ENCODE assay signal across 8 cellular contexts in the genomic region with DNA sequence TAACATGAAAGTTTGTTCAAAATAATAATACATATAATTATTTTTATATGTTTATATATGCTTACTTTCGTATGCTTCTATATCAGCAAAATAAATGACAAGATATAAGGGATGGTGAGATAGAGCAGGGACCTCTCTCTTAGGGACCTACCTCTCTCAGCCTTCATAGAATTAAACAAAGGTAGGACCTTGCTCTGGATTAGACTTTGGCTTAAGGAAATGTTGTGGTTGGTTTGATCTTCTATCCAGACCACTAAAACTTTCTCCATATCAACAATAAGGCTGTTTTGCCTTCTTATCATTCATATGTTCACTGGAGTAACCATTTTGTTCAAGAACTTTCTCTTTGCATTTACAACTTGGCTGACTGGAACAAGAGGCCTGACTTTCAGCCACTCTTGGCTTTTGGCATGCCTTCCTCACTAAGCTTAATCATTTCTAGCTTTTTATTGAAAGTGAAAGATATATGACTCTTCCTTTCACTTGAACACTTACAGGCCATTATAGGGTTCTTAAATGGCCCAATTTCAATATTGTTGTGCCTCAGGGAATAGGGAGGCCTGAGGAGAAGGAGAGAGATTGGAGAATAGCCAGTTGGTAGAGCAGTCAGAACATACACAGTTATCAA. TPM values are rescaled to one million over a fixed set of nuclear protein-coding genes. Genes with fewer than 3 reads are reported as not detected.
A peak's percentile ranks its signal among the peaks of the same experiment; 100 is the strongest.
DNase-seq lines count a peak whose midpoint lies in the region; ATAC-seq and TF ChIP-seq lines count a peak whose summit lies in the region.

No MANE protein-coding gene starts in this region.

- no peak overlapping the region for H3K4me3 Mint-ChIP-seq in activated T-helper 17 cell treated with anti-CD3 and anti-CD28 coated beads, Interleukin-2, amount 50 U/mL, for 72 hours

- no peak overlapping the region for H3K27ac Mint-ChIP-seq in activated T-helper 17 cell treated with anti-CD3 and anti-CD28 coated beads, Interleukin-2, amount 50 U/mL, for 72 hours

- DNase-seq in erythroblast (lab: John Stamatoyannopoulos, UW) (no peak), NCI-H1105 (lab: John Stamatoyannopoulos, UW) (no peak), Kasumi-1 (lab: John Stamatoyannopoulos, UW) (no peak)
- no peak for DNase-seq in activated CD4-positive, CD25-positive, alpha-beta regulatory T cell (lab: John Stamatoyannopoulos, UW)

- TF ChIP-seq POLR2A in GM18505 (IDR thresholded peaks at IDR 0.05; ENCODE audit: borderline replicate concordance, extremely low read depth, insufficient read depth, insufficient read length) (no peak), erythroblast (IDR thresholded peaks at IDR 0.05; ENCODE audit: low read length) (no peak)

- peaks cover 7% of the 10 kb centered on the region for H3K27me3 Mint-ChIP-seq in activated T-helper 17 cell treated with anti-CD3 and anti-CD28 coated beads, Interleukin-2, amount 50 U/mL, for 72 hours

- ATAC-seq in GM18505 (IDR thresholded peaks at IDR 0.05; ENCODE audit: unreplicated experiment) (peak; percentile 62), GM19438 (IDR thresholded peaks at IDR 0.05; ENCODE audit: low read depth, unreplicated experiment) (peak; percentile 74), HG02943 (IDR thresholded peaks at IDR 0.05; ENCODE audit: low read depth, unreplicated experiment) (peak; percentile 77)
- ATAC-seq in activated T-helper 17 cell treated with anti-CD3 and anti-CD28 coated beads, Interleukin-2, amount 50 U/mL, for 72 hours (replicated peaks), result peak; percentile 81

- H3K4me1 Mint-ChIP-seq in activated T-helper 17 cell treated with anti-CD3 and anti-CD28 coated beads, Interleukin-2, amount 50 U/mL, for 72 hours, result peaks cover 7% of the 10 kb centered on the region

- H3K9me3 Mint-ChIP-seq in activated T-helper 17 cell treated with anti-CD3 and anti-CD28 coated beads, Interleukin-2, amount 50 U/mL, for 72 hours, result no peaks in the 10 kb centered on the region

- no peaks in the 10 kb centered on the region for H3K36me3 Mint-ChIP-seq in activated T-helper 17 cell treated with anti-CD3 and anti-CD28 coated beads, Interleukin-2, amount 50 U/mL, for 72 hours (ENCODE audit: low read depth)

RNA-seq across cellular contexts. Expression of gene FRRS1, which starts 14.4 kb away (rescaled TPM):
- total RNA-seq in activated T-helper 17 cell treated with anti-CD3 and anti-CD28 coated beads, Interleukin-2, amount 50 U/mL, for 72 hours, result 1 to 10 TPM in 1 of 2 donors, under 1 TPM in 1; 0.69 to 2.2 TPM
